Comparison of ENCODE assay signal across 16 cellular contexts in genomic region chr6:38836585-38836984, GRCh38.
A peak's percentile ranks its signal among the peaks of the same experiment; 100 is the strongest.
DNase-seq lines count a peak whose midpoint lies in the region; ATAC-seq and TF ChIP-seq lines count a peak whose summit lies in the region.
"Had no signal": no experiment of that assay in that cellular context is flagged by ENCODE, and none has a peak within 500 bp of the region (broad histone marks: within the 10 kb centered on the region; RNA-seq: fewer than 3 reads in every experiment).

No MANE protein-coding gene starts in this region.

- H3K27ac Mint-ChIP-seq in GM23338 (no peak overlapping the region), glutamatergic neuron (ENCODE audit: unreplicated experiment) (peak overlapping the region; percentile 39)
- H3K27ac Mint-ChIP-seq: CD4-positive, alpha-beta memory T cell; HFFc6 had no signal

- no peaks in the 10 kb centered on the region for H3F3A ChIP-seq in GM23338 (replicated peaks; ENCODE audit: low read depth)

- H3K4me1 ChIP-seq in GM23338 (ENCODE audit: insufficient read depth): peaks cover 16% of the 10 kb centered on the region
- no peaks in the 10 kb centered on the region for H3K4me1 ChIP-seq in NT2/D1 (ENCODE audit: insufficient read depth, insufficient read length)
- H3K4me1 ChIP-seq: HAP-1 had no signal

- H3K4me2 ChIP-seq in GM23338: no peak overlapping the region

- H2AFZ ChIP-seq in GM23338: no peak overlapping the region
- H2AFZ ChIP-seq: GM23248 had no signal

- no peaks in the 10 kb centered on the region for H3K79me2 ChIP-seq in GM23338 (replicated peaks; ENCODE audit: insufficient read depth)

- H3K4me3 ChIP-seq in GM23338 (no peak overlapping the region), NT2/D1 (ENCODE audit: insufficient read length, low read depth) (no peak overlapping the region)
- H3K4me3 ChIP-seq: GM12878, GM23248, HAP-1 had no signal

- no peaks in the 10 kb centered on the region for H3K36me3 ChIP-seq in GM23338 (ENCODE audit: insufficient read depth)
- H3K36me3 ChIP-seq in NT2/D1 (ENCODE audit: insufficient read depth, insufficient read length, low read length): no peaks in the 10 kb centered on the region
- H3K36me3 ChIP-seq: HAP-1 had no signal

- no peaks in the 10 kb centered on the region for H3K9me3 Mint-ChIP-seq in GM23338
- peaks cover 8% of the 10 kb centered on the region for H3K9me3 Mint-ChIP-seq in glutamatergic neuron (ENCODE audit: unreplicated experiment)
- H3K9me3 Mint-ChIP-seq: HFFc6 had no signal

- no peak overlapping the region for H3K27ac ChIP-seq in GM23338 (ENCODE audit: low read depth)
- H3K27ac ChIP-seq: GM23248 had no signal

- no peak overlapping the region for H3K9ac ChIP-seq in NT2/D1 (ENCODE audit: insufficient read length, low read depth)
- H3K9ac ChIP-seq: GM23248 had no signal

- H3K4me3 Mint-ChIP-seq in GM23338: no peak overlapping the region
- no peak overlapping the region for H3K4me3 Mint-ChIP-seq in glutamatergic neuron (ENCODE audit: unreplicated experiment)
- H3K4me3 Mint-ChIP-seq: CD4-positive, alpha-beta memory T cell; HFFc6 had no signal

- H3K36me3 Mint-ChIP-seq in GM23338 (ENCODE audit: low read depth) (no peaks in the 10 kb centered on the region), glutamatergic neuron (ENCODE audit: unreplicated experiment) (no peaks in the 10 kb centered on the region)
- H3K36me3 Mint-ChIP-seq: CD4-positive, alpha-beta memory T cell had no signal

- H3K9me3 ChIP-seq in NT2/D1 (ENCODE audit: insufficient read depth, low read length): no peaks in the 10 kb centered on the region
- H3K9me3 ChIP-seq: HAP-1 had no signal

- H3K4me1 Mint-ChIP-seq in GM23338: peaks cover 24% of the 10 kb centered on the region
- peaks cover 22% of the 10 kb centered on the region for H3K4me1 Mint-ChIP-seq in glutamatergic neuron (ENCODE audit: low read depth, unreplicated experiment)
- H3K4me1 Mint-ChIP-seq: CD4-positive, alpha-beta memory T cell had no signal

- no peak for TF ChIP-seq CTCF in GM23338 (conservative IDR thresholded peaks at IDR 0.05; ENCODE audit: low read depth in 2 of 2)
- TF ChIP-seq CTCF in glutamatergic neuron (IDR thresholded peaks at IDR 0.05; ENCODE audit: partially characterized antibody, unreplicated experiment): no peak

- no peaks in the 10 kb centered on the region for H3K9me2 ChIP-seq in GM23338 (ENCODE audit: insufficient read depth)

- intact Hi-C loops in left cardiac atrium (cut with DNase I): no loop called here

- DNase-seq in GM23338 (ENCODE audit: low spot score) (peak; percentile 48), NT2/D1 (ENCODE audit: low read depth, low spot score) (peak; percentile 3), glutamatergic neuron (no peak), NCI-H1930 (lab: John Stamatoyannopoulos, UW) (no peak), left cardiac atrium (no peak)
- DNase-seq: Calu3; CD4-positive, alpha-beta memory T cell; COR-L47; DMS53; DND-41; GDM1; GM23248; HFFc6 had no signal

- H4K20me1 ChIP-seq in GM23338 (replicated peaks; ENCODE audit: insufficient read depth): no peaks in the 10 kb centered on the region

- ATAC-seq in GM23338 (peak; percentile 75), HG03159 (IDR thresholded peaks at IDR 0.05; ENCODE audit: unreplicated experiment) (no peak), left cardiac atrium (no peak)
- ATAC-seq: GM12878 had no signal

- H3K27me3 Mint-ChIP-seq in GM23338 (ENCODE audit: insufficient read depth, low read depth, poor library complexity): peaks cover 5% of the 10 kb centered on the region
- H3K27me3 Mint-ChIP-seq in glutamatergic neuron (ENCODE audit: unreplicated experiment): no peaks in the 10 kb centered on the region

- no peaks in the 10 kb centered on the region for H3K27me3 ChIP-seq in GM23338 (ENCODE audit: insufficient read depth)
- no peaks in the 10 kb centered on the region for H3K27me3 ChIP-seq in NT2/D1 (ENCODE audit: insufficient read depth, insufficient read length)

TF ChIP-seq in GM23338, 12 proteins besides CTCF, POLR2A, EP300 and RAD21 (continues in another document):
- TF ChIP-seq EZH2phosphoT487 (IDR thresholded peaks at IDR 0.05; ENCODE audit: unreplicated experiment) (no peak), REST (IDR thresholded peaks at IDR 0.05; ENCODE audit: unreplicated experiment) (no peak), NANOG (IDR thresholded peaks at IDR 0.05; ENCODE audit: borderline replicate concordance) (no peak; the same call in 1 of the 2 replicates), STAT1 (IDR thresholded peaks at IDR 0.05; ENCODE audit: unreplicated experiment) (no peak)
- TF ChIP-seq, protein P1, sequence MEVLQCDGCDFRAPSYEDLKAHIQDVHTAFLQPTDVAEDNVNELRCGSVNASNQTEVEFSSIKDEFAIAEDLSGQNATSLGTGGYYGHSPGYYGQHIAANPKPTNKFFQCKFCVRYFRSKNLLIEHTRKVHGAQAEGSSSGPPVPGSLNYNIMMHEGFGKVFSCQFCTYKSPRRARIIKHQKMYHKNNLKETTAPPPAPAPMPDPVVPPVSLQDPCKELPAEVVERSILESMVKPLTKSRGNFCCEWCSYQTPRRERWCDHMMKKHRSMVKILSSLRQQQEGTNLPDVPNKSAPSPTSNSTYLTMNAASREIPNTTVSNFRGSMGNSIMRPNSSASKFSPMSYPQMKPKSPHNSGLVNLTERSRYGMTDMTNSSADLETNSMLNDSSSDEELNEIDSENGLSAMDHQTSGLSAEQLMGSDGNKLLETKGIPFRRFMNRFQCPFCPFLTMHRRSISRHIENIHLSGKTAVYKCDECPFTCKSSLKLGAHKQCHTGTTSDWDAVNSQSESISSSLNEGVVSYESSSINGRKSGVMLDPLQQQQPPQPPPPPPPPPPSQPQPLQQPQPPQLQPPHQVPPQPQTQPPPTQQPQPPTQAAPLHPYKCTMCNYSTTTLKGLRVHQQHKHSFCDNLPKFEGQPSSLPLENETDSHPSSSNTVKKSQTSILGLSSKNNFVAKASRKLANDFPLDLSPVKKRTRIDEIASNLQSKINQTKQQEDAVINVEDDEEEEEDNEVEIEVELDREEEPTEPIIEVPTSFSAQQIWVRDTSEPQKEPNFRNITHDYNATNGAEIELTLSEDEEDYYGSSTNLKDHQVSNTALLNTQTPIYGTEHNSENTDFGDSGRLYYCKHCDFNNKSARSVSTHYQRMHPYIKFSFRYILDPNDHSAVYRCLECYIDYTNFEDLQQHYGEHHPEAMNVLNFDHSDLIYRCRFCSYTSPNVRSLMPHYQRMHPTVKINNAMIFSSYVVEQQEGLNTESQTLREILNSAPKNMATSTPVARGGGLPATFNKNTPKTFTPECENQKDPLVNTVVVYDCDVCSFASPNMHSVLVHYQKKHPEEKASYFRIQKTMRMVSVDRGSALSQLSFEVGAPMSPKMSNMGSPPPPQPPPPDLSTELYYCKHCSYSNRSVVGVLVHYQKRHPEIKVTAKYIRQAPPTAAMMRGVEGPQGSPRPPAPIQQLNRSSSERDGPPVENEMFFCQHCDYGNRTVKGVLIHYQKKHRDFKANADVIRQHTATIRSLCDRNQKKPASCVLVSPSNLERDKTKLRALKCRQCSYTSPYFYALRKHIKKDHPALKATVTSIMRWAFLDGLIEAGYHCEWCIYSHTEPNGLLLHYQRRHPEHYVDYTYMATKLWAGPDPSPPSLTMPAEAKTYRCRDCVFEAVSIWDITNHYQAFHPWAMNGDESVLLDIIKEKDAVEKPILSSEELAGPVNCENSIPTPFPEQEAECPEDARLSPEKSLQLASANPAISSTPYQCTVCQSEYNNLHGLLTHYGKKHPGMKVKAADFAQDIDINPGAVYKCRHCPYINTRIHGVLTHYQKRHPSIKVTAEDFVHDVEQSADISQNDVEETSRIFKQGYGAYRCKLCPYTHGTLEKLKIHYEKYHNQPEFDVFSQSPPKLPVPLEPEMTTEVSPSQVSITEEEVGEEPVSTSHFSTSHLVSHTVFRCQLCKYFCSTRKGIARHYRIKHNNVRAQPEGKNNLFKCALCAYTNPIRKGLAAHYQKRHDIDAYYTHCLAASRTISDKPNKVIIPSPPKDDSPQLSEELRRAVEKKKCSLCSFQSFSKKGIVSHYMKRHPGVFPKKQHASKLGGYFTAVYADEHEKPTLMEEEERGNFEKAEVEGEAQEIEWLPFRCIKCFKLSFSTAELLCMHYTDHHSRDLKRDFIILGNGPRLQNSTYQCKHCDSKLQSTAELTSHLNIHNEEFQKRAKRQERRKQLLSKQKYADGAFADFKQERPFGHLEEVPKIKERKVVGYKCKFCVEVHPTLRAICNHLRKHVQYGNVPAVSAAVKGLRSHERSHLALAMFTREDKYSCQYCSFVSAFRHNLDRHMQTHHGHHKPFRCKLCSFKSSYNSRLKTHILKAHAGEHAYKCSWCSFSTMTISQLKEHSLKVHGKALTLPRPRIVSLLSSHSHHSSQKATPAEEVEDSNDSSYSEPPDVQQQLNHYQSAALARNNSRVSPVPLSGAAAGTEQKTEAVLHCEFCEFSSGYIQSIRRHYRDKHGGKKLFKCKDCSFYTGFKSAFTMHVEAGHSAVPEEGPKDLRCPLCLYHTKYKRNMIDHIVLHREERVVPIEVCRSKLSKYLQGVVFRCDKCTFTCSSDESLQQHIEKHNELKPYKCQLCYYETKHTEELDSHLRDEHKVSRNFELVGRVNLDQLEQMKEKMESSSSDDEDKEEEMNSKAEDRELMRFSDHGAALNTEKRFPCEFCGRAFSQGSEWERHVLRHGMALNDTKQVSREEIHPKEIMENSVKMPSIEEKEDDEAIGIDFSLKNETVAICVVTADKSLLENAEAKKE (CRISPR knock-in tag; IDR thresholded peaks at IDR 0.05): no peak

Comparison
In these comparisons a context has a peak if more than half of its experiments do, and no peak if none do; other contexts are left out.
1. DNase-seq: peak in GM23338 (single experiment) and NT2/D1 (single experiment); none in glutamatergic neuron (single experiment), NCI-H1930 (0 of 2) and left cardiac atrium (single experiment).